25 cellular contexts compared by ENCODE assay signal in the genomic region with DNA sequence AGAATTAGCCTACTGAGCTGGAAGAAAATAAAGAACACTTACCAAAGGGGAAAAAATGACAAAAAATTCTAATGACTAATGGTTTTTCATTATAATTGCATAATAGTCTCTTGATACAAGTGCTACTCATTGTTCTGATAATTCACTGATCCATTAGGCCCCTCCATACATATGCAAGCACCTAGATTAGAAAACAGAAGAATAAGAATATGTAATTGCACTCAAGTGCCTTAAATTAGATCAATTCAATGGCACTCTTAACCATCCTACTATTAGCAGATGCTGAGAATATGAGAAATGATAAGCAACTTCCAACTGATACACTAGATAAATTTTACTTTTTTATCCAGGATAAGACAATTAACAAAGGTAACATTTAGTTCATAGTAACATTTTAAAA.
"Had no signal": no experiment of that assay in that cellular context is flagged by ENCODE, and none has a peak within 500 bp of the region (broad histone marks: within the 10 kb centered on the region; RNA-seq: fewer than 3 reads in every experiment).

No MANE protein-coding gene starts in this region.

- H3K27me3 Mint-ChIP-seq: type B pancreatic cell had no signal

- H3K27ac Mint-ChIP-seq: naive thymus-derived CD4-positive, alpha-beta T cell; stimulated activated effector memory CD8-positive, alpha-beta T cell treated with anti-CD3 and anti-CD28 coated beads, Interleukin-12 subunit alpha, Interleukin-12 subunit beta, amount 100 ng/mL, for 72 hours had no signal

- H3K36me3 Mint-ChIP-seq: naive thymus-derived CD4-positive, alpha-beta T cell; stimulated activated effector memory CD8-positive, alpha-beta T cell treated with anti-CD3 and anti-CD28 coated beads, Interleukin-12 subunit alpha, Interleukin-12 subunit beta, amount 100 ng/mL, for 72 hours; type B pancreatic cell had no signal

- H3K36me3 ChIP-seq: esophagus muscularis mucosa, gastroesophageal sphincter, heart left ventricle, left lung, ovary, sigmoid colon, stomach, thyroid gland had no signal

- H3K4me3 ChIP-seq: esophagus muscularis mucosa, gastroesophageal sphincter, heart left ventricle, hepatocyte, left lung, ovary, psoas muscle, sigmoid colon, stomach, thyroid gland had no signal

- H3K4me3 Mint-ChIP-seq: naive thymus-derived CD4-positive, alpha-beta T cell; stimulated activated effector memory CD8-positive, alpha-beta T cell treated with anti-CD3 and anti-CD28 coated beads, Interleukin-12 subunit alpha, Interleukin-12 subunit beta, amount 100 ng/mL, for 72 hours; type B pancreatic cell had no signal

- ATAC-seq: foreskin keratinocyte; gastroesophageal sphincter; heart left ventricle; left lung; naive thymus-derived CD4-positive, alpha-beta T cell; psoas muscle; right cardiac atrium; stimulated activated effector memory CD8-positive, alpha-beta T cell treated with anti-CD3 and anti-CD28 coated beads, Interleukin-12 subunit alpha, Interleukin-12 subunit beta, amount 100 ng/mL, for 72 hours had no signal

- H3K9me3 ChIP-seq: esophagus muscularis mucosa, gastroesophageal sphincter, left lung, ovary, psoas muscle, sigmoid colon, stomach, thyroid gland had no signal

- H3K9me3 Mint-ChIP-seq: type B pancreatic cell had no signal

- H3K4me1 ChIP-seq: esophagus muscularis mucosa, foreskin keratinocyte, gastroesophageal sphincter, heart left ventricle, left lung, psoas muscle, sigmoid colon, stomach, thyroid gland had no signal

- H3K4me1 Mint-ChIP-seq: naive thymus-derived CD4-positive, alpha-beta T cell; stimulated activated effector memory CD8-positive, alpha-beta T cell treated with anti-CD3 and anti-CD28 coated beads, Interleukin-12 subunit alpha, Interleukin-12 subunit beta, amount 100 ng/mL, for 72 hours had no signal

- H3K27me3 ChIP-seq: esophagus muscularis mucosa, foreskin keratinocyte, gastroesophageal sphincter, heart left ventricle, hepatocyte, left lung, ovary, sigmoid colon, stomach, thyroid gland had no signal

- DNase-seq: dermis blood vessel endothelial cell; effector memory CD4-positive, alpha-beta T cell; foreskin keratinocyte; heart left ventricle; kidney; left lung; mesenchymal stem cell; midbrain; naive thymus-derived CD4-positive, alpha-beta T cell; occipital lobe; ovary; posterior cingulate gyrus; psoas muscle; right cardiac atrium; sigmoid colon; stimulated activated CD4-positive, alpha-beta T cell treated with anti-CD3 and anti-CD28 coated beads, Interleukin-2, amount 100 ng/mL, for 24 hours; stimulated activated CD4-positive, alpha-beta T cell treated with anti-CD3 and anti-CD28 coated beads, Interleukin-4, amount 100 ng/mL, for 24 hours; stimulated activated naive CD4-positive, alpha-beta T cell treated with Interleukin-2 at 50 U/mL for 16 hours; stomach; thyroid gland had no signal

- H3K27ac ChIP-seq: esophagus muscularis mucosa, foreskin keratinocyte, gastroesophageal sphincter, heart left ventricle, hepatocyte, left lung, ovary, psoas muscle, sigmoid colon, stomach, thyroid gland had no signal
